8 cellular contexts compared by ENCODE assay signal in genomic region chr16:2513405-2514332, GRCh38. TPM values are rescaled to one million over a fixed set of nuclear protein-coding genes. Genes with fewer than 3 reads are reported as not detected.
DNase-seq lines count a peak whose midpoint lies in the region; ATAC-seq and TF ChIP-seq lines count a peak whose summit lies in the region.

TSS of gene ATP6V0C (plus strand) at chr16:2513952. CDS start at chr16:2514104, 152 bp downstream.

- peak; percentile 62 for ATAC-seq in HG03354 (IDR thresholded peaks at IDR 0.05; ENCODE audit: poor library complexity, severe bottlenecking, unreplicated experiment)

- peak; percentile 94 for TF ChIP-seq POLR2A in GM19099 (IDR thresholded peaks at IDR 0.05; ENCODE audit: extremely low read depth, insufficient read length, low read depth)

- DNase-seq in AG20443 (ENCODE audit: low spot score) = peak; percentile 96
- DNase-seq in NCI-H446 treated with DMSO at 0.1 percent for 48 hours (lab: John Stamatoyannopoulos, UW) = peak; percentile 75
- DNase-seq in activated CD4-positive, alpha-beta T cell treated with anti-CD3 and anti-CD28 coated beads for 1 hour = peak; percentile 86
- DNase-seq in cerebellum (ENCODE audit: low spot score) = peak; percentile 97
- DNase-seq in kidney glomerular epithelial cell (lab: John Stamatoyannopoulos, UW) = peak; percentile 86
- DNase-seq in stimulated activated CD4-positive, alpha-beta T cell treated with anti-CD3 and anti-CD28 coated beads, Interleukin-15, amount 100 ng/mL, for 48 hours (ENCODE audit: low read depth in 2 of 2) = peak; percentile 80 to 85

RNA-seq across cellular contexts. Expression of gene ATP6V0C, which starts in this region (rescaled TPM):
- total RNA-seq in cerebellum = 23.9 TPM

Comparison
In these comparisons a context has a peak if more than half of its experiments do, and no peak if none do; other contexts are left out.
1. Peak in every context shown above with its lines: DNase-seq and ATAC-seq.